In the genomic region with DNA sequence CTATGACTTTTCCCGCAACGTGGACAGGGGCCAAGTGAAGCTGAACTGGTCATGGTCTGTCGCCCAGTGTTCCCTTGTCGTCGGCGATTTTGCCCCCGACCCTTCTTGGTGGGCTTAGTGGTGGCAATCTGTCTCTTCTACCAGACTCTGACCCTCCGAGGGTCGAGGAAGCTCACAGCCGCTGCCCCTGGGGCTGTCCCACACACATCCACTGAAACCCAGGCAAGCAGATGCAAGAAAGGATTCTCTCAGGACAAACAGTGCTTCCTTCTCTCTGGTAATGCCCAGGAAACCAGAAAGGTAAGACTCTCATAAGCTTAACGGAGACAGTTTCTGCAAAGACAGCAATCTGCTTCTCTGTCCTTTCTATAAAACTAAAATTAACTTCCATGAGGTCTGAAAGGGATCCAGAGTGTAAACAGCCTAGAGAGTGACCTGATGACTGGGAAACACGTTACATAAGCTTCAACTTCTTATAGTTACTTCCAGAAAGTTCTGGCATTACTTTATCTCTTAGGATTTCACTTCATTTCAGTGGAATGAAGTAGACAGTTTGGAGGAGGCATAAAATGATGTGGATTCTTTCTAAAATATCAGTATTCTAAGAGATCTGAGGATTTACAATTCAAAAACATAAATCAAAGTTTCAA, we compare ENCODE assay signal across 11 cellular contexts. TPM values are rescaled to one million over a fixed set of nuclear protein-coding genes. Genes with fewer than 3 reads are reported as not detected.
DNase-seq lines count a peak whose midpoint lies in the region; ATAC-seq, FAIRE-seq and TF ChIP-seq lines count a peak whose summit lies in the region.
"Had no signal": no experiment of that assay in that cellular context is flagged by ENCODE, and none has a peak within 500 bp of the region (broad histone marks: within the 10 kb centered on the region; RNA-seq: fewer than 3 reads in every experiment).

No MANE protein-coding gene starts in this region.

- no peak for ATAC-seq in GM21723 (IDR thresholded peaks at IDR 0.05; ENCODE audit: unreplicated experiment)

- DNase-seq in NCI-H69 (lab: John Stamatoyannopoulos, UW) (peak; percentile 22), endothelial cell of umbilical vein (ENCODE audit: low read depth, low spot score) (no peak), tibial nerve (ENCODE audit: low spot score in 2 of 2) (peak in 1 of 2 donors; percentile 37), NCI-H1694 (lab: John Stamatoyannopoulos, UW) (no peak), amniotic stem cell (lab: John Stamatoyannopoulos, UW) (no peak), kidney tubule cell (ENCODE audit: low spot score) (no peak)
- DNase-seq: activated T-cell treated with anti-CD3 and anti-CD28 coated beads for 4 hours had no signal

- no peaks in the 10 kb centered on the region for H3K79me2 ChIP-seq in endothelial cell of umbilical vein (ENCODE audit: control insufficient read depth, insufficient read depth, low read length)

- H3K27me3 ChIP-seq in endothelial cell of umbilical vein (ENCODE audit: control insufficient read depth in 2 of 2, insufficient read depth in 2 of 2, low read length in 2 of 2), result peaks cover under 1 to 9% of the 10 kb centered on the region in 2 experiments
- H3K27me3 ChIP-seq in mucosa of stomach (ENCODE audit: control insufficient read depth, insufficient read depth, low read length), result peaks cover 16% of the 10 kb centered on the region
- H3K27me3 ChIP-seq in tibial nerve, result no peaks in the 10 kb centered on the region

- no peaks in the 10 kb centered on the region for H3K9me3 ChIP-seq in endothelial cell of umbilical vein (replicated peaks; ENCODE audit: control insufficient read depth, insufficient read depth, low read length)
- H3K9me3 ChIP-seq in mucosa of stomach (ENCODE audit: control insufficient read depth, low read length), result no peaks in the 10 kb centered on the region
- H3K9me3 ChIP-seq in tibial nerve, result no peaks in the 10 kb centered on the region

- WGBS in tibial nerve, 2 donors, result 15 to 22% methylated on average over 12 of the region's 12 CpGs

- no peak for TF ChIP-seq POLR2A in endothelial cell of umbilical vein (IDR thresholded peaks at IDR 0.05; ENCODE audit: low read depth, low read length)
- TF ChIP-seq POLR2A in tibial nerve (IDR thresholded peaks at IDR 0.05), result peak in 1 of 2 donors; percentile 52

- dilution Hi-C loops in endothelial cell of umbilical vein (cut with MboI; ENCODE audit: extremely low pct_ligation_motif_present, low sequenced_read_pairs), result loop anchor here (25.0 kb wide), 1 partner anchor 98 kb away; no protein-coding TSS in a partner anchor

- no peak for FAIRE-seq in endothelial cell of umbilical vein (lab: Jason Lieb, UNC)
- FAIRE-seq: GM12891 had no signal

- no peak overlapping the region for H3K9ac ChIP-seq in endothelial cell of umbilical vein (replicated peaks; ENCODE audit: extremely low read depth, insufficient read depth, low read length)
- H3K9ac ChIP-seq in mucosa of stomach (ENCODE audit: low read length), result peak overlapping the region; percentile 80

- peak in 1 of 2 donors; percentile 79 for TF ChIP-seq EP300 in tibial nerve (IDR thresholded peaks at IDR 0.05)

- intact Hi-C loops in endothelial cell of umbilical vein (cut with micrococcal nuclease), result loop anchor here (5.0 kb wide), 1 partner anchor 558 kb away; no protein-coding TSS in a partner anchor

- H3K9me1 ChIP-seq in endothelial cell of umbilical vein (replicated peaks; ENCODE audit: control insufficient read depth, extremely low read depth, insufficient read depth, low read length), result no peaks in the 10 kb centered on the region

- no peak overlapping the region for H3K4me2 ChIP-seq in endothelial cell of umbilical vein (ENCODE audit: insufficient read depth, low read length)

- BruUV-seq in endothelial cell of umbilical vein (replicated peaks; lab: Mats Ljungman, UMichigan), result no TSS peak

- H4K20me1 ChIP-seq in endothelial cell of umbilical vein (replicated peaks; ENCODE audit: control insufficient read depth, extremely low read depth, insufficient read depth, low read length), result no peaks in the 10 kb centered on the region

- H3K36me3 ChIP-seq in endothelial cell of umbilical vein (ENCODE audit: control insufficient read depth in 2 of 2, extremely low read depth in 1 of 2, insufficient read depth in 2 of 2, low read length in 2 of 2) (no peaks in the 10 kb centered on the region), mucosa of stomach (ENCODE audit: control insufficient read depth, insufficient read depth, low read length) (no peaks in the 10 kb centered on the region), tibial nerve (no peaks in the 10 kb centered on the region)

- peak overlapping the region; percentile 2 for H2AFZ ChIP-seq in endothelial cell of umbilical vein (ENCODE audit: low read depth, low read length)

- H3K27ac ChIP-seq in endothelial cell of umbilical vein (ENCODE audit: insufficient read depth, low read depth, low read length), result no peak overlapping the region
- peak overlapping the region; percentile 75 to 92 (median 79) for H3K27ac ChIP-seq in tibial nerve
- H3K27ac ChIP-seq: epithelial cell of prostate had no signal

- POLR2A ChIA-PET in endothelial cell of umbilical vein (lab: Charles Lee), result no interaction called here

- peaks cover 10% of the 10 kb centered on the region for H3K4me1 ChIP-seq in endothelial cell of umbilical vein (ENCODE audit: control insufficient read depth, extremely low read depth, insufficient read depth, low read length)
- H3K4me1 ChIP-seq in mucosa of stomach (ENCODE audit: control insufficient read depth, insufficient read depth, low read length), result peaks cover 7% of the 10 kb centered on the region
- H3K4me1 ChIP-seq in tibial nerve, result peaks cover 0 to 45% (median 9%) of the 10 kb centered on the region in 4 donors

- CTCF ChIA-PET in endothelial cell of umbilical vein (lab: Charles Lee), result interaction anchor here (0.8 to 8.4 kb wide), 13 partner anchors 10 to 198 kb away, joined by 3 to 156 read pairs (median 10); no protein-coding TSS in a partner anchor

- TF ChIP-seq CTCF in endothelial cell of umbilical vein (IDR thresholded peaks at IDR 0.05; ENCODE audit: extremely low read depth in 1 of 2, insufficient read depth in 1 of 2, low read depth in 1 of 2, low read length in 2 of 2) (no peak), tibial nerve (IDR thresholded peaks at IDR 0.05) (no peak)

- H3K4me3 ChIP-seq in endothelial cell of umbilical vein (replicated peaks in 1 of 3; ENCODE audit: insufficient read depth in 1 of 3, low read depth in 1 of 3, low read length in 3 of 3) (no peak overlapping the region), mucosa of stomach (ENCODE audit: low read length) (peak overlapping the region; percentile 5), tibial nerve (peak overlapping the region; percentile 37 to 59 (median 52))

TF ChIP-seq in endothelial cell of umbilical vein, 7 proteins besides CTCF, POLR2A, EP300 and RAD21:
- TF ChIP-seq JUN (IDR thresholded peaks at IDR 0.05; ENCODE audit: borderline replicate concordance, insufficient read depth, insufficient read length, low read depth) (no peak), MYC (IDR thresholded peaks at IDR 0.05; ENCODE audit: low read depth, low read length) (no peak), GATA2 (IDR thresholded peaks at IDR 0.05; ENCODE audit: insufficient read depth, insufficient read length, low read depth, low read length) (no peak), FOS (IDR thresholded peaks at IDR 0.05; ENCODE audit: borderline replicate concordance, insufficient read depth, low read length) (no peak), POLR2AphosphoS5 (IDR thresholded peaks at IDR 0.05; ENCODE audit: insufficient read depth, low read depth, low read length) (no peak), EZH2 (IDR thresholded peaks at IDR 0.05; ENCODE audit: borderline replicate concordance, low read depth, low read length, severe bottlenecking) (no peak)
- TF ChIP-seq, protein P1, sequence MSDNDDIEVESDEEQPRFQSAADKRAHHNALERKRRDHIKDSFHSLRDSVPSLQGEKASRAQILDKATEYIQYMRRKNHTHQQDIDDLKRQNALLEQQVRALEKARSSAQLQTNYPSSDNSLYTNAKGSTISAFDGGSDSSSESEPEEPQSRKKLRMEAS (IDR thresholded peaks at IDR 0.05; ENCODE audit: insufficient read depth, insufficient read length), result no peak

RNA-seq across cellular contexts. Expression of a gene that starts 1.2 kb away (rescaled TPM):
- total RNA-seq in endothelial cell of umbilical vein (0.22 and 0.32 TPM in 2 replicates), tibial nerve (10 to 100 TPM; 15.0 to 32.1 (median 21.8) TPM)
- polyA plus RNA-seq in endothelial cell of umbilical vein, result 0.19 and 3.0 TPM in 2 replicates
- 0.20 and 0.22 TPM in 2 replicates for polyA plus RNA-seq in endothelial cell of umbilical vein (2011; cell fraction: cytosol; rRNA removed)
- 0.58 and 2.6 TPM in 2 replicates for polyA plus RNA-seq in endothelial cell of umbilical vein (2011; cell fraction: nucleus; rRNA removed)
- 0.10 and 0.46 TPM in 2 replicates for polyA plus RNA-seq in endothelial cell of umbilical vein (2012)
- polyA minus RNA-seq in endothelial cell of umbilical vein, result 2.3 and 3.1 TPM in 2 replicates
- polyA minus RNA-seq in endothelial cell of umbilical vein (2011; cell fraction: cytosol; rRNA and poly(A)+ RNA removed), result 1.0 TPM
- polyA minus RNA-seq in endothelial cell of umbilical vein (2011; cell fraction: nucleus; rRNA and poly(A)+ RNA removed), result 1.2 and 1.6 TPM in 2 replicates

RNA-seq across cellular contexts. Expression of a gene that starts 39.1 kb away (rescaled TPM):
- 19.4 and 19.6 TPM in 2 replicates for total RNA-seq in endothelial cell of umbilical vein
- 4.6 and 8.7 TPM in 2 replicates for polyA plus RNA-seq in endothelial cell of umbilical vein
- polyA plus RNA-seq in endothelial cell of umbilical vein (2011; cell fraction: cytosol; rRNA removed), result 11.4 and 11.9 TPM in 2 replicates
- 22.2 and 39.3 TPM in 2 replicates for polyA plus RNA-seq in endothelial cell of umbilical vein (2011; cell fraction: nucleus; rRNA removed)
- polyA plus RNA-seq in endothelial cell of umbilical vein (2012), result 13.2 and 17.1 TPM in 2 replicates
- polyA minus RNA-seq in endothelial cell of umbilical vein, result 6.8 and 13.3 TPM in 2 replicates
- 7.0 TPM for polyA minus RNA-seq in endothelial cell of umbilical vein (2011; cell fraction: cytosol; rRNA and poly(A)+ RNA removed)
- 24.9 and 41.1 TPM in 2 replicates for polyA minus RNA-seq in endothelial cell of umbilical vein (2011; cell fraction: nucleus; rRNA and poly(A)+ RNA removed)
- 10 to 100 TPM in 2 of 4 donors, 1 to 10 TPM in 2; 9.4 to 21.3 (median 11.4) TPM for total RNA-seq in tibial nerve

Comparison
In these comparisons a context has a peak if more than half of its experiments do, and no peak if none do; other contexts are left out.
1. H3K4me3 ChIP-seq: peak in mucosa of stomach (single experiment) and tibial nerve (4 of 4); none in endothelial cell of umbilical vein (0 of 3).
2. RNA of a gene that starts 1.2 kb away (total RNA-seq): 15.0 to 32.1 TPM in tibial nerve; 0.22 to 0.32 TPM in endothelial cell of umbilical vein; every median in the first group is over 10 times any median in the second.